9 cellular contexts compared by ENCODE assay signal in genomic region chr19:4379383-4380253, GRCh38. TPM values are rescaled to one million over a fixed set of nuclear protein-coding genes. Genes with fewer than 3 reads are reported as not detected.
DNase-seq lines count a peak whose midpoint lies in the region; ATAC-seq and TF ChIP-seq lines count a peak whose summit lies in the region.
"Had no signal": no experiment of that assay in that cellular context is flagged by ENCODE, and none has a peak within 500 bp of the region (broad histone marks: within the 10 kb centered on the region; RNA-seq: fewer than 3 reads in every experiment).

No MANE protein-coding gene starts in this region.

- peaks cover 18 to 41% of the 10 kb centered on the region in 2 donors for H3K4me1 ChIP-seq in breast epithelium
- H3K4me1 ChIP-seq in ascending aorta, result peaks cover 29 to 43% of the 10 kb centered on the region in 2 donors

- DNase-seq in GM12864 (ENCODE audit: low read depth) (no peak), NCI-H2171 (lab: John Stamatoyannopoulos, UW) (peak; percentile 83), breast epithelium (ENCODE audit: low spot score in 2 of 2) (peak in 1 of 2 donors; percentile 91), natural killer cell (no peak), NCI-H128 (lab: John Stamatoyannopoulos, UW; ENCODE audit: unreplicated experiment) (no peak), ascending aorta (ENCODE audit: low spot score in 2 of 2) (no peak)

- peak overlapping the region; percentile 83 for H3K4me3 Mint-ChIP-seq in natural killer cell

- H3K27ac ChIP-seq in breast epithelium (peak overlapping the region; percentile 80 to 88), ascending aorta (peak overlapping the region in 1 of 2 donors; percentile 15)
- H3K27ac ChIP-seq: KMS-11 had no signal

- TF ChIP-seq POLR2A in breast epithelium (IDR thresholded peaks at IDR 0.05), result no peak

- no peaks in the 10 kb centered on the region for H3K36me3 Mint-ChIP-seq in natural killer cell

- H3K27ac Mint-ChIP-seq in natural killer cell, result peak overlapping the region; percentile 82 to 87

- H3K9me3 ChIP-seq in breast epithelium, result no peaks in the 10 kb centered on the region
- no peaks in the 10 kb centered on the region for H3K9me3 ChIP-seq in ascending aorta

- H3K27me3 Mint-ChIP-seq in natural killer cell (ENCODE audit: low read depth in 2 of 2), result no peaks in the 10 kb centered on the region

- H3K4me3 ChIP-seq in GM12864 (ENCODE audit: low read depth, low read length), result peak overlapping the region; percentile 30
- H3K4me3 ChIP-seq in breast epithelium, result peak overlapping the region in 2 of 3 donors; percentile 16 to 47
- no peak overlapping the region for H3K4me3 ChIP-seq in ascending aorta

- intact Hi-C loops in breast epithelium (cut with DNase I; ENCODE audit: low total_unique reads) (loop anchor here (10.0 kb wide), 1 partner anchor 275 kb away; no protein-coding TSS in a partner anchor), natural killer cell (cut with micrococcal nuclease) (no loop called here), ascending aorta (cut with DNase I) (no loop called here)

- H3K4me1 Mint-ChIP-seq in natural killer cell, result peaks cover 28 to 41% of the 10 kb centered on the region in 2 donors

- H3K9me3 Mint-ChIP-seq in natural killer cell, result no peaks in the 10 kb centered on the region

- H3K36me3 ChIP-seq in breast epithelium (no peaks in the 10 kb centered on the region), ascending aorta (no peaks in the 10 kb centered on the region)

- H3K27me3 ChIP-seq in breast epithelium, result no peaks in the 10 kb centered on the region
- no peaks in the 10 kb centered on the region for H3K27me3 ChIP-seq in ascending aorta

- peak; percentile 15 to 31 (median 25) for ATAC-seq in natural killer cell
- no peak for ATAC-seq in HG03139 (IDR thresholded peaks at IDR 0.05; ENCODE audit: unreplicated experiment)
- ATAC-seq in HG03378 (IDR thresholded peaks at IDR 0.05; ENCODE audit: unreplicated experiment), result no peak

- TF ChIP-seq CTCF in GM12864 (IDR thresholded peaks at IDR 0.05; ENCODE audit: low read depth, low read length, missing control alignments), result no peak
- TF ChIP-seq CTCF in breast epithelium (IDR thresholded peaks at IDR 0.05), result no peak
- TF ChIP-seq CTCF in natural killer cell (IDR thresholded peaks at IDR 0.05), result no peak
- TF ChIP-seq CTCF in ascending aorta (IDR thresholded peaks at IDR 0.05), result no peak

RNA-seq across cellular contexts. Expression of gene SH3GL1, which starts 20.7 kb away (rescaled TPM):
- 10 to 100 TPM; 25.6 to 52.5 (median 33.8) TPM for total RNA-seq in breast epithelium
- total RNA-seq in natural killer cell, result 10 to 100 TPM; 43.9 to 55.7 (median 49.2) TPM
- total RNA-seq in ascending aorta, result 61.4 TPM

RNA-seq across cellular contexts. Expression of gene CHAF1A, which starts 22.8 kb away (rescaled TPM):
- total RNA-seq in breast epithelium (1 to 10 TPM; 6.3 to 8.2 (median 7.9) TPM), natural killer cell (10 to 100 TPM; 34.4 to 40.8 (median 35.2) TPM), ascending aorta (0.85 TPM)

RNA-seq across cellular contexts. Expression of gene MPND, which starts 36.3 kb away (rescaled TPM):
- total RNA-seq in breast epithelium (1 to 10 TPM; 6.1 to 7.7 (median 7.5) TPM), natural killer cell (10 to 100 TPM; 30.4 to 38.4 (median 31.1) TPM), ascending aorta (21.9 TPM)

RNA-seq across cellular contexts. Expression of gene STAP2, which starts 41.0 kb away (rescaled TPM):
- total RNA-seq in breast epithelium, result 10 to 100 TPM in 2 of 3 donors, 1 to 10 TPM in 1; 1.6 to 51.4 (median 25.9) TPM
- 1 to 10 TPM; 1.4 to 3.3 (median 2.0) TPM for total RNA-seq in natural killer cell
- 6.6 TPM for total RNA-seq in ascending aorta

Comparison
In these comparisons a context has a peak if more than half of its experiments do, and no peak if none do; other contexts are left out.
1. H3K4me3 ChIP-seq: peak in GM12864 (single experiment) and breast epithelium (2 of 3); none in ascending aorta (0 of 2).
2. ATAC-seq: peak in natural killer cell (3 of 3); none in HG03139 (single experiment) and HG03378 (single experiment).